23 cellular contexts compared by ENCODE assay signal in the genomic region with DNA sequence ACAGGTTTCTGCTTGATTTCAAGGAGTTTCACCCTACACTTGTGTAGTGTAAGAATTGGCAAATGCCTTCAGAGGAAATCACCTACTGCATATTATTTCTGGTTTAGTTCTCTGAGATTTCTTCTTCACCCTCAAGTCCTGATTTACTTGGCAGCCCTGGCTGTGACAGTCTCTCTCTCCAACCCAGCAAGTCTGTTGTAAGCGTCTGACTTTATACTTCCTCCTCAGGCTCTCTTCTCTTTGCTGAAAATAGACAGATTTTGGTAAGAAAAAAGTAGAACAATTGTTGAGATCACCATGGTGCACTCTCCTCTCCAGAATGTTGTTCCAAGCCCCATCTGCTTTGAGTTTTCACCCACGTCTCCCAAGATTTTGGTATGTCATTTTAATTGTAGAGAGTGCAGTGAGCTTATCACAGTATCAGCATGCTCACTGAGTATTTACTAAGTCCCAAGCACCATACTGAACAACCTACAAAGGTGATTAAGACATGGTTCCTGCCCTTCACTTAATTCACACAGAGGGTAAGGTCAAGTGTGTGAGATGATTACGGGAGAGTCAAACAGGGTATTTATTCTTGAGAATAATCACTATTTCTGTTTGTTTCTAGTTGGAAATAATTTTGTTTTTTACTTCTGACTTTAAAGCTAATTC.
DNase-seq lines count a peak whose midpoint lies in the region; ATAC-seq lines count a peak whose summit lies in the region.
"Had no signal": no experiment of that assay in that cellular context is flagged by ENCODE, and none has a peak within 500 bp of the region (broad histone marks: within the 10 kb centered on the region; RNA-seq: fewer than 3 reads in every experiment).

No MANE protein-coding gene starts in this region.

- ATAC-seq in GM18519 (IDR thresholded peaks at IDR 0.05; ENCODE audit: low FRiP score, unreplicated experiment): no peak
- ATAC-seq: HCT116, Panc1 had no signal

- DNase-seq in Ammon's horn (ENCODE audit: low spot score): peak; percentile 18
- peak; percentile 63 for DNase-seq in MV-4-11 (lab: John Stamatoyannopoulos, UW)
- peak; percentile 52 for DNase-seq in inferior parietal cortex (ENCODE audit: extremely low spot score)
- peak; percentile 12 for DNase-seq in occipital lobe (lab: John Stamatoyannopoulos, UW)
- DNase-seq in DMS79 (lab: John Stamatoyannopoulos, UW): no peak
- no peak for DNase-seq in NCI-H1092 treated with DMSO at 0.1 percent for 48 hours (lab: John Stamatoyannopoulos, UW)
- DNase-seq: CD4-positive, CD25-positive, alpha-beta regulatory T cell; GOT3; IMR-90; KG1; MG63; NCI-H1092; NCI-H1436; NCI-H187 treated with DMSO at 0.1 percent for 48 hours; NCI-H2171 treated with DMSO at 0.1 percent for 48 hours; NCI-H345; NCI-H510A treated with DMSO at 0.1 percent for 48 hours; NCI-H748 treated with DMSO at 0.1 percent for 48 hours; SHP77; SW 1271 had no signal

Comparison
In these comparisons a context has a peak if more than half of its experiments do, and no peak if none do; other contexts are left out.
1. DNase-seq: peak in Ammon's horn (single experiment), MV-4-11 (single experiment), inferior parietal cortex (single experiment) and occipital lobe (single experiment); none in DMS79 (single experiment) and NCI-H1092 treated with DMSO at 0.1 percent for 48 hours (single experiment).